24 cellular contexts compared by ENCODE assay signal in the genomic region with DNA sequence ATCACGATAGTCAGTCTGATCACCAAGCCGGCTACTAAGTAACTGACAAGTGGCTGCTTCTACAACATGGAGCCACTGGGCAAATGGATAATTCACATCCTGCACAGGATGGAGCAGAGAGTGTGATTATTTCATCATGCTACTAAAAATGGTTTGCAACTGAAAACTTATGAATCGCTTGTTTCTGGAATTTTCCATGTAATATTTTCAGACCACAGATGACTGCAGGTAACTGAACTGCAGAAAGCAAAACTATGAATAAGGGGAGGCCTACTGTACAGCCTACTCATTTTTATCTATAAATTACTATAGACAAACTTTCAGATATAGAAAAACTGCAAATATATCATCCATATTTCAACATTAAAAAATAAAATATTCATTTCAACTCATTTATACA.
"Had no signal": no experiment of that assay in that cellular context is flagged by ENCODE, and none has a peak within 500 bp of the region (broad histone marks: within the 10 kb centered on the region; RNA-seq: fewer than 3 reads in every experiment).

No MANE protein-coding gene starts in this region.

- H3K27ac Mint-ChIP-seq: dendritic cell treated with granulocyte-macrophage colony-stimulating factor and Interleukin-4, amounts not matched to agents 40 ng/mL and 50 ng/mL, for 4 days; endodermal cell; naive thymus-derived CD8-positive, alpha-beta T cell had no signal

- H3K36me3 ChIP-seq: colonic mucosa, gastrocnemius medialis, lower lobe of right lung, ovary, spleen, stomach, thyroid gland had no signal

- H3K4me3 ChIP-seq: colonic mucosa, gastrocnemius medialis, lower lobe of right lung, ovary, psoas muscle, skin epidermis, spleen, stomach, thyroid gland had no signal

- H3K9me3 ChIP-seq: colonic mucosa, gastrocnemius medialis, lower lobe of right lung, ovary, psoas muscle, spleen, stomach, thyroid gland had no signal

- ATAC-seq: esophagus mucosa; gastrocnemius medialis; left ventricle myocardium superior; lower lobe of right lung; naive thymus-derived CD8-positive, alpha-beta T cell; psoas muscle; right cardiac atrium; stimulated activated naive B cell treated with anti-CD40 and anti-IgM and Interleukin-4, amounts not matched to agents 10 μg/mL and 1 μg/mL and 100 μg/mL, for 72 hours had no signal

- H3K27ac ChIP-seq: colonic mucosa, epithelial cell of prostate, lower lobe of right lung, ovary, psoas muscle, stomach, thyroid gland had no signal

- H3K9me3 Mint-ChIP-seq: endodermal cell; naive thymus-derived CD8-positive, alpha-beta T cell had no signal

- DNase-seq: colonic mucosa; effector CD8-positive, alpha-beta T cell; endodermal cell; foreskin fibroblast; gastrocnemius medialis; head of caudate nucleus; left ventricle myocardium superior; lower lobe of right lung; naive thymus-derived CD8-positive, alpha-beta T cell; occipital lobe; ovary; posterior cingulate gyrus; psoas muscle; right cardiac atrium; spleen; stimulated activated CD4-positive, alpha-beta T cell treated with anti-CD3 and anti-CD28 coated beads, Interleukin-4, amount 100 ng/mL, for 4 hours; stimulated activated naive B cell treated with anti-CD40 and anti-IgM and Interleukin-4, amounts not matched to agents 10 μg/mL and 1 μg/mL and 100 μg/mL, for 72 hours; stomach; thyroid gland; trophoblast cell had no signal

- H3K4me3 Mint-ChIP-seq: dendritic cell treated with granulocyte-macrophage colony-stimulating factor and Interleukin-4, amounts not matched to agents 40 ng/mL and 50 ng/mL, for 4 days; endodermal cell; naive thymus-derived CD8-positive, alpha-beta T cell; stimulated activated naive B cell treated with anti-CD40 and anti-IgM and Interleukin-4, amounts not matched to agents 10 μg/mL and 1 μg/mL and 100 μg/mL, for 72 hours had no signal

- H3K27me3 Mint-ChIP-seq: dendritic cell treated with granulocyte-macrophage colony-stimulating factor and Interleukin-4, amounts not matched to agents 40 ng/mL and 50 ng/mL, for 4 days; naive thymus-derived CD8-positive, alpha-beta T cell; stimulated activated naive B cell treated with anti-CD40 and anti-IgM and Interleukin-4, amounts not matched to agents 10 μg/mL and 1 μg/mL and 100 μg/mL, for 72 hours had no signal
